In the genomic region with DNA sequence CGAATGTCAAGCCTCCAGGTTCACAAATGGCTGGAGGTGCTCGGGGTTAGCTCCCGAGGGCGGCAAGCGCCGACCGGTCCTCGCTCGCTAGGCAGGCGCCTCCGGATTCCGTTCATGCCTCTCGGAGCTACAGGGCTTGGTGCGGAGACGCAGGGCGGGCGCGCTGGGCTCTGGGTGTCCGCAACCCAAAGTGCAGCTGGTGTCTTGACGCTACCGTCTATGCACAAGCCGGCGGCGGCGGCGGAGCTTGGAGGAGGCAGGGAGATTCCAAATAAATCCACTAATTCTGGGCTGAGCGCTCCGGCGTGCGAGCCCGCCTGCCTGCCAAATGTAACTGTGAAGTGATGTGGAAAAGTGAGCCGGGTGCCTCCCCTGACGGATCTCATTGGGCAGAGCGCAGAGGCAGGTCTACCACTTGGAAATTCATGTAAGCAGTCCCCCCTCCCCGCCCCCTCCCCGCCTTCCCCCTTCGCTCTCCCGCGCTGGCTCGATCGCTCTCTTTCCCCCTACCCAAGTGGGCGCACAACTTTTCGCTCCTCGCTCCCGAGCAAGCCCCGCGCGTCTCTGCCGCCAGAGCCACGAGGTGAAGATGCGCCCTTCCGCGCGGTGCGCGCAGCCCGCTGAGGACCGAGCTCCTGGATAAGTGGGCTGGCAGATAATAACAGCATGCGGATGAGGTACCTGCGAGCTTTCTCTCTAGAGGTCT, we compare ENCODE assay signal across 8 cellular contexts. TPM values are rescaled to one million over a fixed set of nuclear protein-coding genes. Genes with fewer than 3 reads are reported as not detected.
DNase-seq lines count a peak whose midpoint lies in the region; ATAC-seq and TF ChIP-seq lines count a peak whose summit lies in the region.

A gene with protein sequence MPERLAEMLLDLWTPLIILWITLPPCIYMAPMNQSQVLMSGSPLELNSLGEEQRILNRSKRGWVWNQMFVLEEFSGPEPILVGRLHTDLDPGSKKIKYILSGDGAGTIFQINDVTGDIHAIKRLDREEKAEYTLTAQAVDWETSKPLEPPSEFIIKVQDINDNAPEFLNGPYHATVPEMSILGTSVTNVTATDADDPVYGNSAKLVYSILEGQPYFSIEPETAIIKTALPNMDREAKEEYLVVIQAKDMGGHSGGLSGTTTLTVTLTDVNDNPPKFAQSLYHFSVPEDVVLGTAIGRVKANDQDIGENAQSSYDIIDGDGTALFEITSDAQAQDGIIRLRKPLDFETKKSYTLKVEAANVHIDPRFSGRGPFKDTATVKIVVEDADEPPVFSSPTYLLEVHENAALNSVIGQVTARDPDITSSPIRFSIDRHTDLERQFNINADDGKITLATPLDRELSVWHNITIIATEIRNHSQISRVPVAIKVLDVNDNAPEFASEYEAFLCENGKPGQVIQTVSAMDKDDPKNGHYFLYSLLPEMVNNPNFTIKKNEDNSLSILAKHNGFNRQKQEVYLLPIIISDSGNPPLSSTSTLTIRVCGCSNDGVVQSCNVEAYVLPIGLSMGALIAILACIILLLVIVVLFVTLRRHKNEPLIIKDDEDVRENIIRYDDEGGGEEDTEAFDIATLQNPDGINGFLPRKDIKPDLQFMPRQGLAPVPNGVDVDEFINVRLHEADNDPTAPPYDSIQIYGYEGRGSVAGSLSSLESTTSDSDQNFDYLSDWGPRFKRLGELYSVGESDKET (minus strand): TSS at position 338 of the 706 bp plus-strand sequence. CDS start 15,035 bp downstream, outside the sequence.

- 0% methylated on average over 57 to 60 of the region's 60 CpGs for WGBS in ectodermal cell, 2 experiments

- no peaks in the 10 kb centered on the region for H3K4me1 Mint-ChIP-seq in activated CD8-positive, alpha-beta memory T cell treated with anti-CD3 and anti-CD28 coated beads, Interleukin-2, amount 10 ng/mL, durations not matched to agents 7 days and 5 days

- H3K27ac ChIP-seq in ectodermal cell (ENCODE audit: insufficient read depth, low read depth, low read length, poor library complexity, severe bottlenecking) (no peak within 1 kb of the TSS), vagina (no peak within 1 kb of the TSS), PC-9 (no peak within 1 kb of the TSS)

- no peak for TF ChIP-seq CTCF in vagina (IDR thresholded peaks at IDR 0.05)
- TF ChIP-seq CTCF in PC-9 (conservative IDR thresholded peaks at IDR 0.05), result no peak

- H3K36me3 ChIP-seq in ectodermal cell (ENCODE audit: control insufficient read depth, insufficient read depth, low read length), result no peaks in the 10 kb centered on the region
- no peaks in the 10 kb centered on the region for H3K36me3 ChIP-seq in vagina
- no peaks in the 10 kb centered on the region for H3K36me3 ChIP-seq in PC-9 (ENCODE audit: low read depth)

- TF ChIP-seq POLR2A in vagina (IDR thresholded peaks at IDR 0.05), result no peak

- no peaks in the 10 kb centered on the region for H3F3A ChIP-seq in PC-9 (ENCODE audit: insufficient read depth, low read depth)

- H3K9me2 ChIP-seq in PC-9 (ENCODE audit: insufficient read depth), result no peaks in the 10 kb centered on the region

- peaks cover 9% of the 10 kb centered on the region for H3K9me3 Mint-ChIP-seq in activated CD8-positive, alpha-beta memory T cell treated with anti-CD3 and anti-CD28 coated beads, Interleukin-2, amount 10 ng/mL, durations not matched to agents 7 days and 5 days (ENCODE audit: low read depth)

- ATAC-seq in activated CD8-positive, alpha-beta memory T cell treated with anti-CD3 and anti-CD28 coated beads, Interleukin-2, amount 10 ng/mL, durations not matched to agents 7 days and 5 days, result no peak
- ATAC-seq in HG03159 (IDR thresholded peaks at IDR 0.05; ENCODE audit: unreplicated experiment), result no peak

- CTCF ChIA-PET in activated CD8-positive, alpha-beta memory T cell treated with anti-CD3 and anti-CD28 coated beads, Interleukin-2, amount 10 ng/mL, durations not matched to agents 7 days and 5 days (lab: Charles Lee), result no interaction called here
- CTCF ChIA-PET in PC-9 (lab: Charles Lee), result no interaction called here

- no TSS peak for BruUV-seq in PC-9 (replicated peaks; lab: Mats Ljungman, UMichigan)

- POLR2A ChIA-PET in PC-9 (lab: Charles Lee; ENCODE audit: unreplicated experiment), result no interaction called here

- no peak within 1 kb of the TSS for H3K4me3 Mint-ChIP-seq in activated CD8-positive, alpha-beta memory T cell treated with anti-CD3 and anti-CD28 coated beads, Interleukin-2, amount 10 ng/mL, durations not matched to agents 7 days and 5 days

- no peaks in the 10 kb centered on the region for H3K79me2 ChIP-seq in PC-9 (ENCODE audit: low read depth)

- peak within 1 kb of the TSS; percentile 32 for H3K27ac Mint-ChIP-seq in activated CD8-positive, alpha-beta memory T cell treated with anti-CD3 and anti-CD28 coated beads, Interleukin-2, amount 10 ng/mL, durations not matched to agents 7 days and 5 days

- no peak for DNase-seq in activated CD8-positive, alpha-beta memory T cell treated with anti-CD3 and anti-CD28 coated beads, Interleukin-2, amount 10 ng/mL, durations not matched to agents 7 days and 5 days
- no peak for DNase-seq in activated CD8-positive, alpha-beta memory T cell treated with anti-CD3 and anti-CD28 coated beads for 24 hours
- DNase-seq in myocyte (ENCODE audit: low read depth), result peak; percentile 77
- DNase-seq in vagina (ENCODE audit: extremely low spot score in 2 of 2), result no peak
- no peak for DNase-seq in PC-9
- no peak for DNase-seq in NCI-H774 (lab: John Stamatoyannopoulos, UW)

- H3K4me3 ChIP-seq in ectodermal cell (ENCODE audit: insufficient read depth, low read depth, low read length) (peak within 1 kb of the TSS; percentile 69), vagina (peak within 1 kb of the TSS; percentile 20 to 24), PC-9 (no peak within 1 kb of the TSS)

- H3K36me3 Mint-ChIP-seq in activated CD8-positive, alpha-beta memory T cell treated with anti-CD3 and anti-CD28 coated beads, Interleukin-2, amount 10 ng/mL, durations not matched to agents 7 days and 5 days, result peaks cover 2% of the 10 kb centered on the region

- H3K4me2 ChIP-seq in PC-9, result no peak within 1 kb of the TSS

- H3K27me3 Mint-ChIP-seq in activated CD8-positive, alpha-beta memory T cell treated with anti-CD3 and anti-CD28 coated beads, Interleukin-2, amount 10 ng/mL, durations not matched to agents 7 days and 5 days, result peaks cover 12% of the 10 kb centered on the region

- intact Hi-C loops in vagina (cut with DNase I), result no loop called here
- intact Hi-C loops in PC-9 (cut with micrococcal nuclease; ENCODE audit: unreplicated experiment), result no loop called here

- H3K27me3 ChIP-seq in ectodermal cell (ENCODE audit: control insufficient read depth, insufficient read depth, low read length, poor library complexity, severe bottlenecking) (peaks cover 64% of the 10 kb centered on the region), vagina (no peaks in the 10 kb centered on the region), PC-9 (ENCODE audit: insufficient read depth, low read depth) (peaks cover 27% of the 10 kb centered on the region; the same call in 1 of the 2 replicates)

- no peak within 1 kb of the TSS for H2AFZ ChIP-seq in PC-9

- no peaks in the 10 kb centered on the region for H3K9me3 ChIP-seq in ectodermal cell (ENCODE audit: control insufficient read depth, low read length)
- no peaks in the 10 kb centered on the region for H3K9me3 ChIP-seq in vagina
- no peaks in the 10 kb centered on the region for H3K9me3 ChIP-seq in PC-9 (ENCODE audit: insufficient read depth, low read depth)

- H3K4me1 ChIP-seq in ectodermal cell (ENCODE audit: control insufficient read depth, insufficient read depth, low read length) (peaks cover 17% of the 10 kb centered on the region), vagina (peaks cover 13% of the 10 kb centered on the region), PC-9 (replicated peaks; ENCODE audit: insufficient read depth) (no peaks in the 10 kb centered on the region)

- H4K20me1 ChIP-seq in PC-9 (ENCODE audit: insufficient read depth), result no peaks in the 10 kb centered on the region

RNA-seq across cellular contexts. Expression of the gene that starts here (rescaled TPM):
- total RNA-seq in activated CD8-positive, alpha-beta memory T cell treated with anti-CD3 and anti-CD28 coated beads, Interleukin-2, amount 10 ng/mL, durations not matched to agents 7 days and 5 days, result not detected
- 21.5 TPM for polyA plus RNA-seq in ectodermal cell (2013, experiment 1 of 4)
- 24.4 TPM for polyA plus RNA-seq in ectodermal cell (2013, experiment 2 of 4)
- 19.9 TPM for polyA plus RNA-seq in ectodermal cell (2013, experiment 3 of 4)
- 25.2 TPM for polyA plus RNA-seq in ectodermal cell (2013, experiment 4 of 4)
- total RNA-seq in myocyte (13.6 and 38.7 TPM in 2 replicates), vagina (0.98 TPM), PC-9 (2021) (not detected in 2 replicates)
- polyA plus RNA-seq in myocyte (2012), result 5.5 TPM
